Comparison of ENCODE assay signal across 11 cellular contexts in genomic region chr2:204026294-204026693, GRCh38.
DNase-seq lines count a peak whose midpoint lies in the region; ATAC-seq, FAIRE-seq and TF ChIP-seq lines count a peak whose summit lies in the region.
"Had no signal": no experiment of that assay in that cellular context is flagged by ENCODE, and none has a peak within 500 bp of the region (broad histone marks: within the 10 kb centered on the region; RNA-seq: fewer than 3 reads in every experiment).

No MANE protein-coding gene starts in this region.

- H3K27me3 ChIP-seq in BE2C (no peaks in the 10 kb centered on the region), DND-41 (ENCODE audit: insufficient read depth, low read length, poor library complexity) (no peaks in the 10 kb centered on the region), OCI-LY3 (ENCODE audit: low read depth, low read length) (no peaks in the 10 kb centered on the region), HepG2 (ENCODE audit: control insufficient read depth in 1 of 2, insufficient read depth in 2 of 2, low read length in 2 of 2) (no peaks in the 10 kb centered on the region)

- peak; percentile 55 for TF ChIP-seq CTCF in BE2C (IDR thresholded peaks at IDR 0.05; ENCODE audit: low read depth, low read length)
- TF ChIP-seq CTCF in DND-41 (IDR thresholded peaks at IDR 0.05; ENCODE audit: borderline replicate concordance, extremely low read depth, low read length, poor library complexity, severe bottlenecking): peak; percentile 58
- peak; percentile 69 for TF ChIP-seq CTCF in OCI-LY3 (IDR thresholded peaks at IDR 0.05; ENCODE audit: low read depth, low read length)
- peak; percentile 43 for TF ChIP-seq CTCF in epithelial cell of proximal tubule (conservative IDR thresholded peaks at IDR 0.05; ENCODE audit: low read depth, low read length)
- TF ChIP-seq CTCF in HepG2 (CRISPR knock-in tag; IDR thresholded peaks at IDR 0.05): no peak

- H3K9ac ChIP-seq in DND-41 (ENCODE audit: low read depth, low read length) (no peak overlapping the region), OCI-LY3 (ENCODE audit: low read length) (peak overlapping the region; percentile 67), HepG2 (ENCODE audit: insufficient read depth, low read depth, low read length) (no peak overlapping the region)

- no peaks in the 10 kb centered on the region for H3K9me3 ChIP-seq in BE2C
- H3K9me3 ChIP-seq in DND-41 (ENCODE audit: insufficient read depth, low read length, severe bottlenecking): peaks cover 18% of the 10 kb centered on the region
- no peaks in the 10 kb centered on the region for H3K9me3 ChIP-seq in OCI-LY3 (ENCODE audit: insufficient read depth, low read length)
- no peaks in the 10 kb centered on the region for H3K9me3 ChIP-seq in HepG2 (ENCODE audit: low read length)

- FAIRE-seq in HepG2 (lab: Jason Lieb, UNC): no peak
- FAIRE-seq in GM19239 (lab: Jason Lieb, UNC): no peak
- FAIRE-seq: G401.6 had no signal

- H3K79me2 ChIP-seq in DND-41 (ENCODE audit: insufficient read depth, low read length) (no peaks in the 10 kb centered on the region), OCI-LY3 (ENCODE audit: low read length) (no peaks in the 10 kb centered on the region), HepG2 (ENCODE audit: insufficient read depth, low read length) (no peaks in the 10 kb centered on the region)

- WGBS in HepG2 (ENCODE audit: low lambda C conversion rate): 10% methylated on average over 3 of the region's 3 CpGs

- H3K4me2 ChIP-seq in DND-41 (ENCODE audit: insufficient read depth, low read length) (peak overlapping the region; percentile 30; the same call in 1 of the 2 replicates), OCI-LY3 (ENCODE audit: low read length) (peak overlapping the region; percentile 64), HepG2 (ENCODE audit: low read depth, low read length) (no peak overlapping the region)

- no peak for DNase-seq in BE2C
- no peak for DNase-seq in DND-41
- no peak for DNase-seq in epithelial cell of proximal tubule (ENCODE audit: low read depth)
- no peak for DNase-seq in HepG2 (ENCODE audit: low spot score)
- no peak for DNase-seq in NCI-H2107 treated with DMSO at 0.1 percent for 48 hours (lab: John Stamatoyannopoulos, UW; ENCODE audit: unreplicated experiment)
- no peak for DNase-seq in GM19239 (ENCODE audit: insufficient read length, low spot score)
- DNase-seq: activated CD8-positive, alpha-beta memory T cell treated with anti-CD3 and anti-CD28 coated beads for 24 hours; Right ventricle myocardium superior had no signal

- H3K36me3 ChIP-seq in BE2C (no peaks in the 10 kb centered on the region), DND-41 (ENCODE audit: insufficient read depth, low read length) (no peaks in the 10 kb centered on the region), OCI-LY3 (replicated peaks; ENCODE audit: low read depth, low read length) (no peaks in the 10 kb centered on the region), HepG2 (replicated peaks in 1 of 2; ENCODE audit: control insufficient read depth in 1 of 2, insufficient read depth in 2 of 2, low read length in 2 of 2) (no peaks in the 10 kb centered on the region)

- H3K4me3 ChIP-seq in BE2C (ENCODE audit: low read depth, low read length): no peak overlapping the region
- no peak overlapping the region for H3K4me3 ChIP-seq in DND-41 (ENCODE audit: low read depth in 1 of 2, low read length in 2 of 2)
- no peak overlapping the region for H3K4me3 ChIP-seq in OCI-LY3 (ENCODE audit: low read length)
- H3K4me3 ChIP-seq in epithelial cell of proximal tubule (ENCODE audit: low read depth, low read length): no peak overlapping the region
- no peak overlapping the region for H3K4me3 ChIP-seq in HepG2 (replicated peaks in 1 of 3; ENCODE audit: insufficient read depth in 1 of 3, low read depth in 2 of 3, low read length in 3 of 3)

- intact Hi-C loops in HepG2 (cut with micrococcal nuclease; ENCODE audit: unreplicated experiment): no loop called here

- H3K27ac ChIP-seq in DND-41 (ENCODE audit: low read length): peak overlapping the region; percentile 57
- peak overlapping the region; percentile 98 for H3K27ac ChIP-seq in OCI-LY3 (ENCODE audit: low read length)
- no peak overlapping the region for H3K27ac ChIP-seq in HepG2 (ENCODE audit: extremely low read length, insufficient read depth, low read length)

- CTCF ChIA-PET in HepG2 (lab: Yijun Ruan, JAX; ENCODE audit: low intra/inter-chr PET ratio, low total read pairs): no interaction called here

- POLR2A ChIA-PET in HepG2 (lab: Yijun Ruan, JAX): no interaction called here

- no peak for TF ChIP-seq POLR2A in HepG2 (IDR thresholded peaks at IDR 0.05; ENCODE audit: insufficient read depth in 1 of 2, low read depth in 2 of 2, low read length in 2 of 2)

- no peak for TF ChIP-seq EP300 in HepG2 (IDR thresholded peaks at IDR 0.05; ENCODE audit: low read depth in 2 of 2, low read length in 2 of 2)
- TF ChIP-seq EP300 in HepG2 (CRISPR knock-in tag; IDR thresholded peaks at IDR 0.05; ENCODE audit: borderline replicate concordance): no peak

- ATAC-seq in DND-41 (ENCODE audit: insufficient read depth, low read depth): no peak
- no peak for ATAC-seq in HepG2
- no peak for ATAC-seq in HG02885 (IDR thresholded peaks at IDR 0.05; ENCODE audit: poor library complexity, unreplicated experiment)

- no TSS peak for BruUV-seq in HepG2 (replicated peaks; lab: Mats Ljungman, UMichigan)

- H2AFZ ChIP-seq in DND-41 (ENCODE audit: low read depth, low read length) (no peak overlapping the region), OCI-LY3 (ENCODE audit: low read depth, low read length) (0 out of 2 replicates have a peak overlapping the region, but pooled peaks have one; percentile 8), HepG2 (ENCODE audit: low read length) (no peak overlapping the region)

- TF ChIP-seq RAD21 in HepG2 (CRISPR knock-in tag; IDR thresholded peaks at IDR 0.05): no peak

- no peaks in the 10 kb centered on the region for H4K20me1 ChIP-seq in DND-41 (ENCODE audit: insufficient read depth, low read length)
- no peaks in the 10 kb centered on the region for H4K20me1 ChIP-seq in OCI-LY3 (ENCODE audit: insufficient read depth, low read length)
- H4K20me1 ChIP-seq in HepG2 (ENCODE audit: insufficient read depth, low read length): no peaks in the 10 kb centered on the region

- in situ Hi-C loops in HepG2 (cut with HindIII; ENCODE audit: extremely low pct_ligation_motif_present, low pct_unique_long_range_greater_than_20kb): no loop called here

- H3K4me1 ChIP-seq in BE2C (peaks cover 36% of the 10 kb centered on the region), DND-41 (ENCODE audit: insufficient read depth, low read length) (peaks cover 22% of the 10 kb centered on the region), OCI-LY3 (ENCODE audit: low read length) (peaks cover 87% of the 10 kb centered on the region), HepG2 (ENCODE audit: insufficient read depth, low read length) (0 out of 2 replicates have a peak, but pooled peaks cover 5% of the 10 kb centered on the region)

TF ChIP-seq in HepG2, 621 proteins besides CTCF, POLR2A, EP300 and RAD21:
- TF ChIP-seq ZNF720 (CRISPR knock-in tag; IDR thresholded peaks at IDR 0.05): no peak
- TF ChIP-seq RORA (CRISPR knock-in tag; IDR thresholded peaks at IDR 0.05): no peak
- TF ChIP-seq TFDP2 (CRISPR knock-in tag; IDR thresholded peaks at IDR 0.05): no peak
- TF ChIP-seq RELA (CRISPR knock-in tag; IDR thresholded peaks at IDR 0.05): no peak
- no peak for TF ChIP-seq ATF1 (CRISPR knock-in tag; IDR thresholded peaks at IDR 0.05)
- no peak for TF ChIP-seq ZNF678 (CRISPR knock-in tag; IDR thresholded peaks at IDR 0.05)
- TF ChIP-seq, protein P1, sequence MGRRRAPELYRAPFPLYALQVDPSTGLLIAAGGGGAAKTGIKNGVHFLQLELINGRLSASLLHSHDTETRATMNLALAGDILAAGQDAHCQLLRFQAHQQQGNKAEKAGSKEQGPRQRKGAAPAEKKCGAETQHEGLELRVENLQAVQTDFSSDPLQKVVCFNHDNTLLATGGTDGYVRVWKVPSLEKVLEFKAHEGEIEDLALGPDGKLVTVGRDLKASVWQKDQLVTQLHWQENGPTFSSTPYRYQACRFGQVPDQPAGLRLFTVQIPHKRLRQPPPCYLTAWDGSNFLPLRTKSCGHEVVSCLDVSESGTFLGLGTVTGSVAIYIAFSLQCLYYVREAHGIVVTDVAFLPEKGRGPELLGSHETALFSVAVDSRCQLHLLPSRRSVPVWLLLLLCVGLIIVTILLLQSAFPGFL (CRISPR knock-in tag; IDR thresholded peaks at IDR 0.05): no peak
- no peak for TF ChIP-seq ZNF770 (CRISPR knock-in tag; IDR thresholded peaks at IDR 0.05)
- TF ChIP-seq KDM4B (CRISPR knock-in tag; IDR thresholded peaks at IDR 0.05): no peak
- TF ChIP-seq ZNF792 (CRISPR knock-in tag; IDR thresholded peaks at IDR 0.05): no peak
- TF ChIP-seq, protein P2, sequence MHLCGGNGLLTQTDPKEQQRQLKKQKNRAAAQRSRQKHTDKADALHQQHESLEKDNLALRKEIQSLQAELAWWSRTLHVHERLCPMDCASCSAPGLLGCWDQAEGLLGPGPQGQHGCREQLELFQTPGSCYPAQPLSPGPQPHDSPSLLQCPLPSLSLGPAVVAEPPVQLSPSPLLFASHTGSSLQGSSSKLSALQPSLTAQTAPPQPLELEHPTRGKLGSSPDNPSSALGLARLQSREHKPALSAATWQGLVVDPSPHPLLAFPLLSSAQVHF (CRISPR knock-in tag; IDR thresholded peaks at IDR 0.05): no peak
